13 cellular contexts compared by ENCODE assay signal in genomic region chr2:223052710-223053261, GRCh38. TPM values are rescaled to one million over a fixed set of nuclear protein-coding genes. Genes with fewer than 3 reads are reported as not detected.
DNase-seq lines count a peak whose midpoint lies in the region; ATAC-seq and TF ChIP-seq lines count a peak whose summit lies in the region.
"Had no signal": no experiment of that assay in that cellular context is flagged by ENCODE, and none has a peak within 500 bp of the region (broad histone marks: within the 10 kb centered on the region; RNA-seq: fewer than 3 reads in every experiment).

No MANE protein-coding gene starts in this region.

- no peaks in the 10 kb centered on the region for H3K9me3 Mint-ChIP-seq in natural killer cell
- H3K9me3 Mint-ChIP-seq: activated naive CD4-positive, alpha-beta T cell treated with anti-CD3 and anti-CD28 coated beads for 36 hours had no signal

- ATAC-seq in left lung (peak; percentile 3), natural killer cell (no peak), HG03469 (IDR thresholded peaks at IDR 0.05; ENCODE audit: unreplicated experiment) (no peak)
- ATAC-seq: stimulated activated naive B cell treated with anti-CD40 and anti-IgM and Interleukin-4, amounts not matched to agents 10 μg/mL and 1 μg/mL and 100 μg/mL, for 72 hours had no signal

- H3K9ac ChIP-seq in skeletal muscle tissue (ENCODE audit: low read depth in 1 of 3, low read length in 3 of 3) (peak overlapping the region; percentile 53 to 75 (median 59)), SK-N-SH (no peak overlapping the region)
- H3K9ac ChIP-seq: KMS-11 had no signal

- no peaks in the 10 kb centered on the region for H3K36me3 Mint-ChIP-seq in natural killer cell
- H3K36me3 Mint-ChIP-seq: CD8-positive, alpha-beta memory T cell; stimulated activated naive B cell treated with anti-CD40 and anti-IgM and Interleukin-4, amounts not matched to agents 10 μg/mL and 1 μg/mL and 100 μg/mL, for 72 hours had no signal

- in situ Hi-C loops in brain microvascular endothelial cell (cut with HindIII; ENCODE audit: low pct_ligation_motif_present, low sequenced_read_pairs), result no loop called here

- no peaks in the 10 kb centered on the region for H3K9me2 ChIP-seq in SK-N-SH

- POLR2A ChIA-PET in SK-N-SH (lab: Yijun Ruan, JAX), result no interaction called here

- H3K4me1 ChIP-seq in left lung, result peaks cover 0 to 15% of the 10 kb centered on the region in 2 donors
- H3K4me1 ChIP-seq in skeletal muscle tissue (ENCODE audit: control insufficient read depth in 3 of 3, insufficient read depth in 3 of 3, low read length in 3 of 3), result peaks cover 12 to 26% (median 18%) of the 10 kb centered on the region in 3 donors
- H3K4me1 ChIP-seq in SK-N-SH (ENCODE audit: control insufficient read depth in 1 of 2, insufficient read depth in 2 of 2, low read depth in 1 of 2, low read length in 1 of 2), result peaks cover 24 to 40% of the 10 kb centered on the region in 2 experiments

- DNase-seq in DMS114 treated with DMSO at 0.1 percent for 48 hours (lab: John Stamatoyannopoulos, UW; ENCODE audit: unreplicated experiment) (peak; percentile 7), brain microvascular endothelial cell (no peak), left lung (peak in 1 of 2 donors; percentile 68), natural killer cell (no peak), SK-N-SH (no peak)
- no peak for DNase-seq in activated CD4-positive, alpha-beta T cell treated with anti-CD3 and anti-CD28 coated beads for 1 hour
- DNase-seq: activated CD4-positive, alpha-beta T cell treated with anti-CD3 and anti-CD28 coated beads, Interleukin-2, amount 50 U/mL, for 1 hour; activated naive CD4-positive, alpha-beta T cell treated with anti-CD3 and anti-CD28 coated beads for 36 hours; CD8-positive, alpha-beta memory T cell; stimulated activated naive B cell treated with anti-CD40 and anti-IgM and Interleukin-4, amounts not matched to agents 10 μg/mL and 1 μg/mL and 100 μg/mL, for 72 hours had no signal

- H3K9me3 ChIP-seq in left lung, result no peaks in the 10 kb centered on the region
- no peaks in the 10 kb centered on the region for H3K9me3 ChIP-seq in skeletal muscle tissue (ENCODE audit: control insufficient read depth in 3 of 3, low read length in 3 of 3)
- H3K9me3 ChIP-seq in SK-N-SH, result no peaks in the 10 kb centered on the region

- peak overlapping the region; percentile 55 for H3K4me3 ChIP-seq in brain microvascular endothelial cell (ENCODE audit: low read depth, low read length)
- H3K4me3 ChIP-seq in left lung, result peak overlapping the region; percentile 29 to 38
- peak overlapping the region; percentile 63 to 71 (median 70) for H3K4me3 ChIP-seq in skeletal muscle tissue (ENCODE audit: low read length in 3 of 3)
- no peak overlapping the region for H3K4me3 ChIP-seq in SK-N-SH (ENCODE audit: low read depth in 2 of 2, low read length in 1 of 2)

- H3K27me3 Mint-ChIP-seq in natural killer cell (ENCODE audit: low read depth in 2 of 2), result peaks cover 0 to 6% of the 10 kb centered on the region in 2 donors

- H3K36me3 ChIP-seq in brain microvascular endothelial cell (replicated peaks) (no peaks in the 10 kb centered on the region), left lung (no peaks in the 10 kb centered on the region), skeletal muscle tissue (ENCODE audit: control insufficient read depth in 3 of 3, insufficient read depth in 3 of 3, low read length in 3 of 3) (no peaks in the 10 kb centered on the region), SK-N-SH (replicated peaks in 1 of 2; ENCODE audit: control insufficient read depth in 1 of 2, insufficient read depth in 2 of 2, low read length in 1 of 2) (no peaks in the 10 kb centered on the region)

- H3K79me2 ChIP-seq in SK-N-SH (ENCODE audit: insufficient read depth), result no peaks in the 10 kb centered on the region

- no peaks in the 10 kb centered on the region for H4K20me1 ChIP-seq in SK-N-SH (ENCODE audit: insufficient read depth)

- no peak for TF ChIP-seq RAD21 in SK-N-SH (IDR thresholded peaks at IDR 0.05; ENCODE audit: low read length)

- peaks cover 38% of the 10 kb centered on the region for H3F3A ChIP-seq in SK-N-SH (replicated peaks; ENCODE audit: insufficient read depth)

- intact Hi-C loops in left lung (cut with DNase I), result no loop called here
- intact Hi-C loops in natural killer cell (cut with micrococcal nuclease), result no loop called here

- CTCF ChIA-PET in SK-N-SH (lab: Yijun Ruan, JAX), result no interaction called here

- H2AFZ ChIP-seq in SK-N-SH (ENCODE audit: low read depth), result no peak overlapping the region

- TF ChIP-seq EP300 in SK-N-SH (IDR thresholded peaks at IDR 0.05; ENCODE audit: borderline replicate concordance in 1 of 2, low read depth in 1 of 2, low read length in 1 of 2), result no peak

- no peaks in the 10 kb centered on the region for H3K4me1 Mint-ChIP-seq in natural killer cell
- H3K4me1 Mint-ChIP-seq: CD8-positive, alpha-beta memory T cell; stimulated activated naive B cell treated with anti-CD40 and anti-IgM and Interleukin-4, amounts not matched to agents 10 μg/mL and 1 μg/mL and 100 μg/mL, for 72 hours had no signal

- no peak overlapping the region for H3K4me3 Mint-ChIP-seq in natural killer cell
- H3K4me3 Mint-ChIP-seq: activated naive CD4-positive, alpha-beta T cell treated with anti-CD3 and anti-CD28 coated beads for 36 hours; CD8-positive, alpha-beta memory T cell; stimulated activated naive B cell treated with anti-CD40 and anti-IgM and Interleukin-4, amounts not matched to agents 10 μg/mL and 1 μg/mL and 100 μg/mL, for 72 hours had no signal

- no peak overlapping the region for H3K27ac Mint-ChIP-seq in natural killer cell
- H3K27ac Mint-ChIP-seq: activated naive CD4-positive, alpha-beta T cell treated with anti-CD3 and anti-CD28 coated beads for 36 hours; CD8-positive, alpha-beta memory T cell; stimulated activated naive B cell treated with anti-CD40 and anti-IgM and Interleukin-4, amounts not matched to agents 10 μg/mL and 1 μg/mL and 100 μg/mL, for 72 hours had no signal

- H3K27ac ChIP-seq in brain microvascular endothelial cell (peak overlapping the region; percentile 80), left lung (peak overlapping the region; percentile 30 to 87), skeletal muscle tissue (ENCODE audit: low read depth, low read length) (peak overlapping the region; percentile 80), SK-N-SH (ENCODE audit: low read depth in 2 of 2, low read length in 1 of 2) (no peak overlapping the region)
- H3K27ac ChIP-seq: KMS-11 had no signal

- no peak overlapping the region for H3K4me2 ChIP-seq in SK-N-SH
- H3K4me2 ChIP-seq: KMS-11 had no signal

- TF ChIP-seq CTCF in brain microvascular endothelial cell (IDR thresholded peaks at IDR 0.05; ENCODE audit: low read depth, low read length, missing control alignments) (no peak), left lung (IDR thresholded peaks at IDR 0.05) (no peak), natural killer cell (IDR thresholded peaks at IDR 0.05) (no peak), SK-N-SH (IDR thresholded peaks at IDR 0.05) (no peak)

- H3K27me3 ChIP-seq in brain microvascular endothelial cell (replicated peaks) (no peaks in the 10 kb centered on the region), left lung (no peaks in the 10 kb centered on the region), skeletal muscle tissue (ENCODE audit: control insufficient read depth in 3 of 3, insufficient read depth in 3 of 3, low read length in 3 of 3) (no peaks in the 10 kb centered on the region), SK-N-SH (ENCODE audit: insufficient read depth) (no peaks in the 10 kb centered on the region)

- 83% methylated on average over 29 of the region's 29 CpGs for WGBS in SK-N-SH (ENCODE audit: low lambda C conversion rate)

TF ChIP-seq in SK-N-SH, 30 proteins besides CTCF, POLR2A, EP300 and RAD21:
- TF ChIP-seq MXI1 (IDR thresholded peaks at IDR 0.05; ENCODE audit: low read depth, low read length), result no peak
- TF ChIP-seq JUND (IDR thresholded peaks at IDR 0.05), result no peak
- TF ChIP-seq RFX5 (IDR thresholded peaks at IDR 0.05; ENCODE audit: low read length), result no peak
- no peak for TF ChIP-seq NFIC (IDR thresholded peaks at IDR 0.05; ENCODE audit: borderline replicate concordance)
- no peak for TF ChIP-seq EZH2phosphoT487 (IDR thresholded peaks at IDR 0.05; ENCODE audit: borderline replicate concordance, low read depth)
- no peak for TF ChIP-seq ZBTB33 (IDR thresholded peaks at IDR 0.05; ENCODE audit: borderline replicate concordance, low read depth)
- no peak for TF ChIP-seq RCOR1 (IDR thresholded peaks at IDR 0.05; ENCODE audit: low read length)
- TF ChIP-seq CHD2 (IDR thresholded peaks at IDR 0.05; ENCODE audit: low read length, partially characterized antibody), result no peak
- no peak for TF ChIP-seq ELF1 (IDR thresholded peaks at IDR 0.05)
- no peak for TF ChIP-seq YY1 (IDR thresholded peaks at IDR 0.05; ENCODE audit: low read depth)

RNA-seq across cellular contexts. Expression of gene KCNE4, which starts 0.8 kb away (rescaled TPM):
- total RNA-seq in left lung (1 to 10 TPM; 2.4 to 5.9 TPM), skeletal muscle tissue (7.3 TPM), natural killer cell (not detected)
- 0.19 and 0.20 TPM in 2 replicates for polyA plus RNA-seq in SK-N-SH (2012; rRNA removed)
- polyA plus RNA-seq in SK-N-SH (2012; cell fraction: cytosol; rRNA removed), result 0.24 and 0.27 TPM in 2 replicates
- polyA plus RNA-seq in SK-N-SH (2012; cell fraction: nucleus; rRNA removed), result 0.18 and 0.29 TPM in 2 replicates
- total RNA-seq: activated naive CD4-positive, alpha-beta T cell treated with anti-CD3 and anti-CD28 coated beads for 36 hours; CD8-positive, alpha-beta memory T cell had no signal
- polyA plus RNA-seq: CD8-positive, alpha-beta memory T cell had no signal

Comparison
In these comparisons a context has a peak if more than half of its experiments do, and no peak if none do; other contexts are left out.
1. H3K27ac ChIP-seq: peak in brain microvascular endothelial cell (single experiment), left lung (2 of 2) and skeletal muscle tissue (single experiment); none in SK-N-SH (0 of 2).
2. H3K4me3 ChIP-seq: peak in brain microvascular endothelial cell (single experiment), left lung (2 of 2) and skeletal muscle tissue (3 of 3); none in SK-N-SH (0 of 2).